8 cellular contexts compared by ENCODE assay signal in the genomic region with DNA sequence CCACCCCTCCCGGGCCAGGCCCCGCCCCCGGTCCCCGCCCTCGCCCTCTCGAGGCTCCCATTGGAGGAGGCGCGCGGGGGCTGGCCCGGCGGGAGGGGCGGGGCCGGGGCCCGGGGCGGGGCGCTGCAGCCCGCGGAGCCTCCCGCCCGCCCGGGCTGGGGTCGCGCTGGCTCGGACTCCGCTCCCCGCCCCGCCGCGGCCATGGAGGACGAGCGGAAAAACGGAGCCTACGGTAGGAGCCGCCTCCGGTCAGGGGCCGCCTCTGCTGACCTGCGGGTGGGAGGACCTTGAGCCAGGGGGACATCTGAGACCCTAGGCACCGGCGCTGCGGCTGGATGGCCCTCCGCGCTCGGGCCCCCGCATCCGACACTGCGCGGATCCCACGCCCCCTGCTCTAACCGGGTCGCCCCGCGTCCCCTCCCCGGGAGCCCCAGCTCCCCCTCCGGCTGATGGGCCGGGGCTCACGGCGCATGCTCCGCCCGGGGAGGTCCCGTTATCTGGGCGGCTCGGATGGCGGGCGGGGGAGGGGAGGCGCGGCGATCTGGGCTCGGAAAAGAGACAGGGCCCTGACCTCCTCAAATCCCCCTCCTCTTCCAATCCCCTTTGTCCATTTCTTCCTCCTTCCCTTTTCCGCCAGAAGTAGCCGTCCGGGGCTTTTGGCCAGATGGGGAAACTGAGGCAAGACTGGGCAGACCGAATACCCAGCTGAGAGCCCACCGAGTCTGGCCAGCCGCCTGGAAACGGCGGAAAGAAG. TPM values are rescaled to one million over a fixed set of nuclear protein-coding genes. Genes with fewer than 3 reads are reported as not detected.
DNase-seq lines count a peak whose midpoint lies in the region; ATAC-seq and TF ChIP-seq lines count a peak whose summit lies in the region.

No MANE protein-coding gene starts in this region.

- peak overlapping the region; percentile 96 for H3K27ac Mint-ChIP-seq in activated CD8-positive, alpha-beta T cell treated with anti-CD3 and anti-CD28 coated beads for 36 hours

- H3K9me3 Mint-ChIP-seq in activated CD8-positive, alpha-beta T cell treated with anti-CD3 and anti-CD28 coated beads for 36 hours: no peaks in the 10 kb centered on the region

- H3K4me3 ChIP-seq in lung: peak overlapping the region; percentile 97

- no peaks in the 10 kb centered on the region for H3K36me3 ChIP-seq in lung (ENCODE audit: control insufficient read depth in 2 of 2, insufficient read depth in 2 of 2, low read length in 2 of 2)

- peak overlapping the region; percentile 93 to 99 for H3K27ac ChIP-seq in lung (ENCODE audit: low read depth in 1 of 2, low read length in 1 of 2)

- H3K4me1 ChIP-seq in lung (ENCODE audit: control insufficient read depth in 2 of 2, insufficient read depth in 2 of 2, low read length in 2 of 2): peaks cover 4 to 10% of the 10 kb centered on the region in 2 donors

- intact Hi-C loops in activated CD8-positive, alpha-beta T cell treated with anti-CD3 and anti-CD28 coated beads for 36 hours (cut with micrococcal nuclease): loop anchor here (5.0 kb wide), 1 partner anchor 40 kb away; no protein-coding TSS in a partner anchor

- H3K36me3 Mint-ChIP-seq in activated CD8-positive, alpha-beta T cell treated with anti-CD3 and anti-CD28 coated beads for 36 hours (ENCODE audit: low read depth): peaks cover 14% of the 10 kb centered on the region

- H3K9me3 ChIP-seq in lung (ENCODE audit: control insufficient read depth in 2 of 2, insufficient read depth in 1 of 2, low read length in 1 of 2): peaks cover 0 to 2% of the 10 kb centered on the region in 2 donors

- WGBS in lung, 2 donors: 1% methylated on average over 52 to 76 of the region's 76 CpGs

- ATAC-seq in HG03064 (IDR thresholded peaks at IDR 0.05; ENCODE audit: low read depth, unreplicated experiment) (peak; percentile 43), lung (ENCODE audit: insufficient read depth, low FRiP score) (peak; percentile 94)
- ATAC-seq in activated CD8-positive, alpha-beta T cell treated with anti-CD3 and anti-CD28 coated beads for 36 hours: peak; percentile 86

- H3K27me3 Mint-ChIP-seq in activated CD8-positive, alpha-beta T cell treated with anti-CD3 and anti-CD28 coated beads for 36 hours: no peaks in the 10 kb centered on the region

- POLR2A ChIA-PET in activated CD8-positive, alpha-beta T cell treated with anti-CD3 and anti-CD28 coated beads for 36 hours (lab: Charles Lee): interaction anchor here (0.7 to 4.8 kb wide), 11 partner anchors 8 to 99 kb away, joined by 3 to 25 read pairs (median 9); a partner anchor contains a TSS

- no peak for TF ChIP-seq CTCF in activated CD8-positive, alpha-beta T cell treated with anti-CD3 and anti-CD28 coated beads for 36 hours (IDR thresholded peaks at IDR 0.05)
- no peak for TF ChIP-seq CTCF in lung (IDR thresholded peaks at IDR 0.05; ENCODE audit: control extremely low read depth, extremely low read depth)

- H3K27me3 ChIP-seq in lung (ENCODE audit: control insufficient read depth, insufficient read depth): no peaks in the 10 kb centered on the region

- H3K4me1 Mint-ChIP-seq in activated CD8-positive, alpha-beta T cell treated with anti-CD3 and anti-CD28 coated beads for 36 hours (ENCODE audit: low read depth): peaks cover 21% of the 10 kb centered on the region

- peak; percentile 40 to 70 for DNase-seq in NCI-H2081 (lab: John Stamatoyannopoulos, UW)
- DNase-seq in NCI-H2081 treated with DMSO at 0.1 percent for 48 hours (lab: John Stamatoyannopoulos, UW): no peak
- peak; percentile 86 for DNase-seq in NCI-H69 (lab: John Stamatoyannopoulos, UW)
- DNase-seq in activated CD8-positive, alpha-beta T cell treated with anti-CD3 and anti-CD28 coated beads for 36 hours: peak; percentile 93
- peak; percentile 91 for DNase-seq in ecto neural progenitor cell (ENCODE audit: low spot score)
- peak; percentile 86 for DNase-seq in lung (ENCODE audit: low spot score)
- peak; percentile 67 to 91 (median 82) for DNase-seq in stimulated activated CD4-positive, alpha-beta T cell treated with anti-CD3 and anti-CD28 coated beads, TNF-alpha, amount 100 ng/mL, for 24 hours (ENCODE audit: low read depth in 3 of 3)

- H3K4me3 Mint-ChIP-seq in activated CD8-positive, alpha-beta T cell treated with anti-CD3 and anti-CD28 coated beads for 36 hours: peak overlapping the region; percentile 96

- CTCF ChIA-PET in activated CD8-positive, alpha-beta T cell treated with anti-CD3 and anti-CD28 coated beads for 36 hours (lab: Charles Lee): interaction anchor here (1.0 to 3.8 kb wide), 5 partner anchors 21 to 115 kb away, joined by 3 to 34 read pairs (median 9); a partner anchor contains a TSS

RNA-seq across cellular contexts. Expression of a gene that starts 15.4 kb away (rescaled TPM):
- total RNA-seq in activated CD8-positive, alpha-beta T cell treated with anti-CD3 and anti-CD28 coated beads for 36 hours: not detected
- 10 to 100 TPM; 40.2 to 57.6 TPM for total RNA-seq in lung
- polyA plus RNA-seq in lung: 10 to 100 TPM; 31.6 to 70.9 TPM

RNA-seq across cellular contexts. Expression of a gene that starts 22.8 kb away (rescaled TPM):
- 10 to 100 TPM; 66.0 to 71.4 TPM for total RNA-seq in activated CD8-positive, alpha-beta T cell treated with anti-CD3 and anti-CD28 coated beads for 36 hours
- total RNA-seq in lung: 100 to 1,000 TPM; 115 to 173 TPM
- polyA plus RNA-seq in lung: 100 to 1,000 TPM in 1 of 2 donors, 10 to 100 TPM in 1; 83.6 to 122 TPM

RNA-seq across cellular contexts. Expression of a gene that starts 33.7 kb away (rescaled TPM):
- 10 to 100 TPM; 62.1 to 67.1 TPM for total RNA-seq in activated CD8-positive, alpha-beta T cell treated with anti-CD3 and anti-CD28 coated beads for 36 hours
- total RNA-seq in lung: 10 to 100 TPM; 12.5 to 14.3 TPM
- polyA plus RNA-seq in lung: 10 to 100 TPM; 13.5 to 74.9 TPM

RNA-seq across cellular contexts. Expression of a gene that starts 36.7 kb away (rescaled TPM):
- 10 to 100 TPM; 50.0 to 58.3 TPM for total RNA-seq in activated CD8-positive, alpha-beta T cell treated with anti-CD3 and anti-CD28 coated beads for 36 hours
- 10 to 100 TPM; 12.8 to 26.0 TPM for total RNA-seq in lung
- polyA plus RNA-seq in lung: 10 to 100 TPM; 16.6 to 21.5 TPM

RNA-seq across cellular contexts. Expression of a gene that starts 51.6 kb away (rescaled TPM):
- total RNA-seq in activated CD8-positive, alpha-beta T cell treated with anti-CD3 and anti-CD28 coated beads for 36 hours: 100 to 1,000 TPM; 435 to 450 TPM
- total RNA-seq in lung: 100 to 1,000 TPM; 146 to 225 TPM
- polyA plus RNA-seq in lung: 100 to 1,000 TPM; 105 to 117 TPM

Comparison
In these comparisons a context has a peak if more than half of its experiments do, and no peak if none do; other contexts are left out.
1. ATAC-seq: peak in every context shown above with its lines; median percentile 94 in lung; 86 in activated CD8-positive, alpha-beta T cell treated with anti-CD3 and anti-CD28 coated beads for 36 hours; 43 in HG03064.
2. RNA of a gene that starts 15.4 kb away (total RNA-seq): 40.2 to 57.6 TPM in lung; not detected in activated CD8-positive, alpha-beta T cell treated with anti-CD3 and anti-CD28 coated beads for 36 hours; every median in the first group is over 10 times any median in the second.
3. RNA of a gene that starts 33.7 kb away (total RNA-seq): 62.1 to 67.1 TPM in activated CD8-positive, alpha-beta T cell treated with anti-CD3 and anti-CD28 coated beads for 36 hours; 12.5 to 14.3 TPM in lung; every median in the first group is over 4 times any median in the second.